1 cellular context compared by ENCODE assay signal in genomic region chr6:161226005-161226964, GRCh38.
TF ChIP-seq lines count a peak whose summit lies in the region.

No MANE protein-coding gene starts in this region.

TF ChIP-seq in K562, 482 proteins besides CTCF, POLR2A, EP300 and RAD21 (continued from another document):
- TF ChIP-seq ZMIZ1 (IDR thresholded peaks at IDR 0.05; ENCODE audit: low read depth in 2 of 2, low read length in 2 of 2) (0 out of 4 replicates have a peak, but pooled peaks of 1 of the 2 experiments have one; percentile 15), ZBTB5 (IDR thresholded peaks at IDR 0.05) (0 out of 2 replicates have a peak, but pooled peaks have one; percentile 25), ZBTB2 (IDR thresholded peaks at IDR 0.05) (no peak), ARHGAP35 (IDR thresholded peaks at IDR 0.05; ENCODE audit: partially characterized antibody) (no peak), PURB (CRISPR knock-in tag; IDR thresholded peaks at IDR 0.05; ENCODE audit: low read depth) (no peak), DEAF1 (CRISPR knock-in tag; IDR thresholded peaks at IDR 0.05) (peak; percentile 41; the same call in 1 of the 2 replicates), CBX1 (IDR thresholded peaks at IDR 0.05; ENCODE audit: low read depth) (0 out of 2 replicates have a peak, but pooled peaks have one; percentile 26), NFIX (CRISPR knock-in tag; IDR thresholded peaks at IDR 0.05; ENCODE audit: low read depth) (no peak), ZNF445 (CRISPR knock-in tag; IDR thresholded peaks at IDR 0.05; ENCODE audit: low read depth) (no peak), GABPB1 (CRISPR knock-in tag; IDR thresholded peaks at IDR 0.05) (no peak), WHSC1 (IDR thresholded peaks at IDR 0.05; ENCODE audit: low read length) (no peak), ZNF347 (CRISPR knock-in tag; IDR thresholded peaks at IDR 0.05; ENCODE audit: low read depth) (0 out of 2 replicates have a peak, but pooled peaks have one; percentile 69), HOMEZ (CRISPR knock-in tag; IDR thresholded peaks at IDR 0.05) (peak; percentile 81; the same call in 1 of the 2 replicates), MXD1 (CRISPR knock-in tag; IDR thresholded peaks at IDR 0.05; ENCODE audit: borderline replicate concordance, poor library complexity, severe bottlenecking) (no peak), RNF219 (CRISPR knock-in tag; IDR thresholded peaks at IDR 0.05) (no peak), TCF7L2 (IDR thresholded peaks at IDR 0.05; ENCODE audit: low read depth, low read length) (no peak), SREBF2 (CRISPR knock-in tag; IDR thresholded peaks at IDR 0.05) (no peak), TAF1 (IDR thresholded peaks at IDR 0.05; ENCODE audit: control insufficient read depth, extremely low read depth, insufficient read depth, low read length, severe bottlenecking) (peak; percentile 44), CTBP1 (IDR thresholded peaks at IDR 0.05; ENCODE audit: borderline replicate concordance) (peak; percentile 81; the same call in 1 of the 2 replicates), CBFB (CRISPR knock-in tag; IDR thresholded peaks at IDR 0.05) (no peak), CREB3 (tag; conservative IDR thresholded peaks at IDR 0.05; ENCODE audit: low read depth) (0 out of 2 replicates have a peak, but pooled peaks have one; percentile 36), NFE2L1 (tag; IDR thresholded peaks at IDR 0.05; ENCODE audit: borderline replicate concordance, low read depth) (no peak), NR3C1 (CRISPR knock-in tag; IDR thresholded peaks at IDR 0.05) (no peak), ZNF699 (CRISPR knock-in tag; IDR thresholded peaks at IDR 0.05; ENCODE audit: insufficient replicate concordance) (no peak), NRF1 (conservative IDR thresholded peaks at IDR 0.05 in 1 of 2, IDR thresholded peaks at IDR 0.05 in 1 of 2) (peak in 1 of 2 experiments; percentile 37; a peak in 2 of 4 replicates), SRSF1 (IDR thresholded peaks at IDR 0.05; ENCODE audit: low read depth, low read length) (no peak), DNMT1 (IDR thresholded peaks at IDR 0.05) (no peak), ZNF75A (CRISPR knock-in tag; IDR thresholded peaks at IDR 0.05) (0 out of 2 replicates have a peak, but pooled peaks have one; percentile 40)
TF ChIP-seq in K562: peak in this region for 129.
